Comparison of ENCODE assay signal across 15 cellular contexts in the genomic region with DNA sequence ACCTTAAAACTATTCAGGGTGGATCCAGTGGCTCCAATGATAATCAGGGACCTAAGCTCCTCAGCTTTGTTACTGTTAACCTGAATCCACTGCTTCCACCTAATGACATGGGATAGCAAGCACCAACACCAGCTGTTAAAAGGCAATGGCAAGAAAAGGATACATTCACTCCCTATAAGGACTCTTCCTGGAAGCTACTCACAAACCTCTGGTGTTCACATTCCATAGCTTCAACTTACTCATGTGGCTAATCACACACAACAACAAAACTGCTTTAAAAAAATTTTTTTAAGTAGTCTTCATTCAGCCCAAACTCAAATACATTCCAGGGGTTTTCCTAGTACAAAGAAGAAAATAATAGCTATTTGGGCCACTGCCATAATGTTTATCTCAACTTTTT. TPM values are rescaled to one million over a fixed set of nuclear protein-coding genes. Genes with fewer than 3 reads are reported as not detected.
DNase-seq lines count a peak whose midpoint lies in the region; ATAC-seq and TF ChIP-seq lines count a peak whose summit lies in the region.
"Had no signal": no experiment of that assay in that cellular context is flagged by ENCODE, and none has a peak within 500 bp of the region (broad histone marks: within the 10 kb centered on the region; RNA-seq: fewer than 3 reads in every experiment).

No MANE protein-coding gene starts in this region.

- in situ Hi-C loops in gastrocnemius medialis (cut with MboI; ENCODE audit: low sequenced_read_pairs in 4 of 4) = no loop called here
- in situ Hi-C loops in G401 (cut with HindIII; ENCODE audit: low sequenced_read_pairs) = no loop called here

- no peak for TF ChIP-seq POLR2A in gastrocnemius medialis (IDR thresholded peaks at IDR 0.05)

- H3K4me3 ChIP-seq in fibroblast of lung (replicated peaks in 1 of 4; ENCODE audit: control extremely low read depth in 1 of 4, insufficient read depth in 1 of 4, low read depth in 3 of 4, low read length in 4 of 4) = no peak overlapping the region
- H3K4me3 ChIP-seq in gastrocnemius medialis = no peak overlapping the region
- H3K4me3 ChIP-seq: GM23248, SJCRH30 had no signal

- intact Hi-C loops in gastrocnemius medialis (cut with DNase I; ENCODE audit: low total_unique reads) = no loop called here

- H3K9me3 ChIP-seq in fibroblast of lung (ENCODE audit: control insufficient read depth, insufficient read depth, low read depth, low read length) = no peaks in the 10 kb centered on the region
- no peaks in the 10 kb centered on the region for H3K9me3 ChIP-seq in gastrocnemius medialis

- no peaks in the 10 kb centered on the region for H3K27me3 ChIP-seq in fibroblast of lung (ENCODE audit: control insufficient read depth, insufficient read depth, low read length)
- H3K27me3 ChIP-seq in gastrocnemius medialis = no peaks in the 10 kb centered on the region
- H3K27me3 ChIP-seq: SJCRH30 had no signal

- H3K4me2 ChIP-seq in fibroblast of lung (ENCODE audit: extremely low read depth, insufficient read depth, low read length) = no peak overlapping the region

- no peak overlapping the region for H3K27ac ChIP-seq in fibroblast of lung (ENCODE audit: insufficient read depth, low read length)
- H3K27ac ChIP-seq in gastrocnemius medialis = peak overlapping the region; percentile 46 to 67 (median 53)
- H3K27ac ChIP-seq: 22Rv1, GM23248, SJCRH30 had no signal

- H3K9ac ChIP-seq in fibroblast of lung (ENCODE audit: insufficient read depth, low read length) = no peak overlapping the region
- H3K9ac ChIP-seq: GM23248 had no signal

- no peaks in the 10 kb centered on the region for H3K4me1 ChIP-seq in fibroblast of lung (ENCODE audit: control insufficient read depth, extremely low read depth, insufficient read depth, low read length)
- H3K4me1 ChIP-seq in gastrocnemius medialis = peaks cover 59 to 66% of the 10 kb centered on the region in 2 donors

- H4K20me1 ChIP-seq in fibroblast of lung (ENCODE audit: control insufficient read depth, extremely low read depth, insufficient read depth, low read length) = peaks cover 6% of the 10 kb centered on the region

- peaks cover 74% of the 10 kb centered on the region for H3K79me2 ChIP-seq in fibroblast of lung (ENCODE audit: control insufficient read depth, insufficient read depth, low read length)

- ATAC-seq in gastrocnemius medialis = no peak

- DNase-seq in DMS 273 (lab: John Stamatoyannopoulos, UW; ENCODE audit: unreplicated experiment) (peak; percentile 12), DMS 273 treated with DMSO at 0.1 percent for 48 hours (lab: John Stamatoyannopoulos, UW) (no peak), amniotic epithelial cell (ENCODE audit: low read depth) (peak; percentile 40), fibroblast of lung (ENCODE audit: low read depth in 2 of 2) (peak; percentile 56 to 90), gastrocnemius medialis (no peak), GM20000 (ENCODE audit: low spot score) (no peak), G401 (ENCODE audit: low spot score) (no peak)
- no peak for DNase-seq in stimulated activated CD8-positive, alpha-beta memory T cell treated with anti-CD3 and anti-CD28 coated beads, Interleukin-4, amount 100 ng/mL, for 48 hours
- DNase-seq: C1 segment of cervical spinal cord; GM23248; NCI-H1436 treated with DMSO at 0.1 percent for 48 hours; NK-92 treated with Interleukin-12 subunit alpha and Interleukin-12 subunit beta, amount 100 ng/mL, for 24 hours; RPMI8226 had no signal

- no peaks in the 10 kb centered on the region for H3K36me3 ChIP-seq in fibroblast of lung (ENCODE audit: control insufficient read depth, insufficient read depth, low read length)
- no peaks in the 10 kb centered on the region for H3K36me3 ChIP-seq in gastrocnemius medialis

- TF ChIP-seq CTCF in fibroblast of lung (conservative IDR thresholded peaks at IDR 0.05 in 1 of 2, IDR thresholded peaks at IDR 0.05 in 1 of 2; ENCODE audit: low read depth in 1 of 2, low read length in 2 of 2) (no peak), gastrocnemius medialis (IDR thresholded peaks at IDR 0.05 in 4 of 5, conservative IDR thresholded peaks at IDR 0.05 in 1 of 5) (no peak), GM20000 (IDR thresholded peaks at IDR 0.05; ENCODE audit: extremely low read depth, missing control alignments) (no peak)

- H2AFZ ChIP-seq in fibroblast of lung (ENCODE audit: low read length) = no peak overlapping the region
- H2AFZ ChIP-seq: GM23248 had no signal

RNA-seq across cellular contexts. Expression of gene ROCK2, which starts 24.5 kb away (rescaled TPM):
- total RNA-seq in fibroblast of lung = 39.5 and 58.1 TPM in 2 replicates
- 21.6 and 32.0 TPM in 2 replicates for polyA plus RNA-seq in fibroblast of lung
- 23.9 and 41.9 TPM in 2 replicates for polyA plus RNA-seq in fibroblast of lung (2012)
- polyA minus RNA-seq in fibroblast of lung (ENCODE audit: low replicate concordance) = 4.0 and 4.7 TPM in 2 replicates
- 10 to 100 TPM; 42.0 to 85.4 (median 70.7) TPM for total RNA-seq in gastrocnemius medialis
- total RNA-seq in G401 (2014; rRNA removed; shearing (Covaris generic)) = 13.8 and 24.0 TPM in 2 replicates

Comparison
In these comparisons a context has a peak if more than half of its experiments do, and no peak if none do; other contexts are left out.
1. DNase-seq: peak in DMS 273 (single experiment), amniotic epithelial cell (single experiment) and fibroblast of lung (2 of 2); none in DMS 273 treated with DMSO at 0.1 percent for 48 hours (single experiment), gastrocnemius medialis (0 of 2), stimulated activated CD8-positive, alpha-beta memory T cell treated with anti-CD3 and anti-CD28 coated beads, Interleukin-4, amount 100 ng/mL, for 48 hours (single experiment), GM20000 (single experiment) and G401 (single experiment).